18 cellular contexts compared by ENCODE assay signal in genomic region chr1:156528231-156528630, GRCh38. TPM values are rescaled to one million over a fixed set of nuclear protein-coding genes. Genes with fewer than 3 reads are reported as not detected.
DNase-seq lines count a peak whose midpoint lies in the region; ATAC-seq and TF ChIP-seq lines count a peak whose summit lies in the region.
"Had no signal": no experiment of that assay in that cellular context is flagged by ENCODE, and none has a peak within 500 bp of the region (broad histone marks: within the 10 kb centered on the region; RNA-seq: fewer than 3 reads in every experiment).

No MANE protein-coding gene starts in this region.

- H3K36me3 Mint-ChIP-seq in natural killer cell treated with Interleukin-12 subunit alpha and Interleukin-12 subunit beta and Interleukin-15 and Interleukin-18, amount 100 ng/mL, for 72 hours: no peaks in the 10 kb centered on the region
- H3K36me3 Mint-ChIP-seq in natural killer cell: no peaks in the 10 kb centered on the region
- peaks cover 4% of the 10 kb centered on the region for H3K36me3 Mint-ChIP-seq in activated naive CD8-positive, alpha-beta T cell treated with anti-CD3 and anti-CD28 coated beads for 36 hours
- peaks cover 0 to 2% of the 10 kb centered on the region in 2 donors for H3K36me3 Mint-ChIP-seq in stimulated activated naive B cell treated with anti-CD40 and anti-IgM and Interleukin-4, amounts not matched to agents 10 μg/mL and 1 μg/mL and 100 μg/mL, for 72 hours

- CTCF ChIA-PET in IMR-90 (lab: Yijun Ruan, JAX): no interaction called here

- dilution Hi-C loops in IMR-90 (cut with HindIII; ENCODE audit: low sequenced_read_pairs, unreplicated experiment): no loop called here

- no peak overlapping the region for H3K23ac ChIP-seq in IMR-90 (ENCODE audit: low read depth, low read length)

- peaks cover 15% of the 10 kb centered on the region for H3K36me3 ChIP-seq in IMR-90 (ENCODE audit: control insufficient read depth, insufficient read depth, low read length)
- H3K36me3 ChIP-seq in gastroesophageal sphincter: no peaks in the 10 kb centered on the region
- H3K36me3 ChIP-seq: Peyer's patch had no signal

- no peak overlapping the region for H2BK5ac ChIP-seq in IMR-90 (ENCODE audit: low read depth, low read length, poor library complexity, severe bottlenecking)

- H3K18ac ChIP-seq in IMR-90 (ENCODE audit: low read depth, low read length): no peak overlapping the region

- 0 out of 4 replicates have a peak, but pooled peaks cover 0 to 3% of the 10 kb centered on the region in 2 experiments for H3K79me1 ChIP-seq in IMR-90 (ENCODE audit: low read depth in 1 of 2, low read length in 2 of 2)

- no peaks in the 10 kb centered on the region for H4K20me1 ChIP-seq in IMR-90 (ENCODE audit: insufficient read depth, low read length)

- WGBS in IMR-90 (ENCODE audit: extremely low coverage in 2 of 2, insufficient read length in 1 of 2), 2 experiments: 100% methylated on average over 2 of the region's 5 CpGs; no CpG with 5 or more reads in 1 of the 2 experiments
- WGBS in gastroesophageal sphincter (ENCODE audit: low coverage in 1 of 2), 2 donors: 85 to 100% methylated on average over 2 to 5 of the region's 5 CpGs

- TF ChIP-seq POLR2A in IMR-90 (IDR thresholded peaks at IDR 0.05; ENCODE audit: low read depth, low read length) (no peak), gastroesophageal sphincter (IDR thresholded peaks at IDR 0.05) (no peak)

- peak overlapping the region; percentile 28 for H2AFZ ChIP-seq in IMR-90 (replicated peaks; ENCODE audit: low read length, poor library complexity)

- ATAC-seq in natural killer cell treated with Interleukin-12 subunit alpha and Interleukin-12 subunit beta and Interleukin-15 and Interleukin-18, amount 100 ng/mL, for 72 hours: peak in 1 of 2 donors; percentile 2
- ATAC-seq in natural killer cell: no peak
- ATAC-seq in IMR-90 (ENCODE audit: low read depth): no peak
- no peak for ATAC-seq in stimulated activated naive B cell treated with anti-CD40 and anti-IgM and Interleukin-4, amounts not matched to agents 10 μg/mL and 1 μg/mL and 100 μg/mL, for 72 hours (replicated peaks)
- no peak for ATAC-seq in gastroesophageal sphincter
- no peak for ATAC-seq in HG02981 (IDR thresholded peaks at IDR 0.05; ENCODE audit: unreplicated experiment)
- ATAC-seq: HCT116 had no signal

- no TSS peak for BruUV-seq in IMR-90 (replicated peaks; lab: Mats Ljungman, UMichigan)

- H3K27me3 Mint-ChIP-seq in natural killer cell treated with Interleukin-12 subunit alpha and Interleukin-12 subunit beta and Interleukin-15 and Interleukin-18, amount 100 ng/mL, for 72 hours: no peaks in the 10 kb centered on the region
- H3K27me3 Mint-ChIP-seq in natural killer cell (ENCODE audit: low read depth in 2 of 2): peaks cover 0 to 2% of the 10 kb centered on the region in 2 donors
- no peaks in the 10 kb centered on the region for H3K27me3 Mint-ChIP-seq in activated naive CD8-positive, alpha-beta T cell treated with anti-CD3 and anti-CD28 coated beads for 36 hours
- H3K27me3 Mint-ChIP-seq in stimulated activated naive B cell treated with anti-CD40 and anti-IgM and Interleukin-4, amounts not matched to agents 10 μg/mL and 1 μg/mL and 100 μg/mL, for 72 hours: no peaks in the 10 kb centered on the region

- H3K9me3 Mint-ChIP-seq in natural killer cell treated with Interleukin-12 subunit alpha and Interleukin-12 subunit beta and Interleukin-15 and Interleukin-18, amount 100 ng/mL, for 72 hours: no peaks in the 10 kb centered on the region
- no peaks in the 10 kb centered on the region for H3K9me3 Mint-ChIP-seq in natural killer cell
- no peaks in the 10 kb centered on the region for H3K9me3 Mint-ChIP-seq in activated naive CD8-positive, alpha-beta T cell treated with anti-CD3 and anti-CD28 coated beads for 36 hours
- H3K9me3 Mint-ChIP-seq in stimulated activated naive B cell treated with anti-CD40 and anti-IgM and Interleukin-4, amounts not matched to agents 10 μg/mL and 1 μg/mL and 100 μg/mL, for 72 hours: no peaks in the 10 kb centered on the region

- no peak overlapping the region for H3K4ac ChIP-seq in IMR-90 (ENCODE audit: low read depth, low read length)

- H2BK15ac ChIP-seq in IMR-90 (ENCODE audit: low read depth, low read length): no peak overlapping the region

- no peak overlapping the region for H3K14ac ChIP-seq in IMR-90 (replicated peaks; ENCODE audit: low read depth, low read length)

- peak overlapping the region in 1 of 2 donors; percentile 38 for H3K27ac Mint-ChIP-seq in natural killer cell treated with Interleukin-12 subunit alpha and Interleukin-12 subunit beta and Interleukin-15 and Interleukin-18, amount 100 ng/mL, for 72 hours
- peak overlapping the region in 1 of 2 donors; percentile 37 for H3K27ac Mint-ChIP-seq in natural killer cell
- no peak overlapping the region for H3K27ac Mint-ChIP-seq in activated naive CD8-positive, alpha-beta T cell treated with anti-CD3 and anti-CD28 coated beads for 36 hours
- peak overlapping the region; percentile 5 for H3K27ac Mint-ChIP-seq in stimulated activated naive B cell treated with anti-CD40 and anti-IgM and Interleukin-4, amounts not matched to agents 10 μg/mL and 1 μg/mL and 100 μg/mL, for 72 hours

- in situ Hi-C loops in IMR-90 (cut with MboI; ENCODE audit: low sequenced_read_pairs): no loop called here

- no peak overlapping the region for H3K4me2 ChIP-seq in IMR-90 (ENCODE audit: low read depth, low read length)

- no peak overlapping the region for H2BK20ac ChIP-seq in IMR-90 (ENCODE audit: low read depth, low read length)

- no peak overlapping the region for H3K56ac ChIP-seq in IMR-90 (ENCODE audit: extremely low read depth, insufficient read depth, low read length)

- no peak overlapping the region for H3K4me3 ChIP-seq in IMR-90 (ENCODE audit: insufficient read depth, low read depth, low read length)
- no peak overlapping the region for H3K4me3 ChIP-seq in gastroesophageal sphincter
- H3K4me3 ChIP-seq: Peyer's patch had no signal

- TF ChIP-seq CTCF in natural killer cell (IDR thresholded peaks at IDR 0.05): no peak
- TF ChIP-seq CTCF in IMR-90 (conservative IDR thresholded peaks at IDR 0.05; ENCODE audit: low read depth, low read length): no peak
- no peak for TF ChIP-seq CTCF in gastroesophageal sphincter (IDR thresholded peaks at IDR 0.05)

- no peak for TF ChIP-seq EP300 in gastroesophageal sphincter (IDR thresholded peaks at IDR 0.05)

- peak overlapping the region; percentile 5 for H3K4me3 Mint-ChIP-seq in natural killer cell treated with Interleukin-12 subunit alpha and Interleukin-12 subunit beta and Interleukin-15 and Interleukin-18, amount 100 ng/mL, for 72 hours
- no peak overlapping the region for H3K4me3 Mint-ChIP-seq in natural killer cell
- H3K4me3 Mint-ChIP-seq in activated naive CD8-positive, alpha-beta T cell treated with anti-CD3 and anti-CD28 coated beads for 36 hours: peak overlapping the region; percentile 30
- no peak overlapping the region for H3K4me3 Mint-ChIP-seq in stimulated activated naive B cell treated with anti-CD40 and anti-IgM and Interleukin-4, amounts not matched to agents 10 μg/mL and 1 μg/mL and 100 μg/mL, for 72 hours

- H4K91ac ChIP-seq in IMR-90 (ENCODE audit: insufficient read depth, low read depth, low read length): no peak overlapping the region

- no peaks in the 10 kb centered on the region for H3K27me3 ChIP-seq in IMR-90 (ENCODE audit: control insufficient read depth, insufficient read depth, low read length)
- H3K27me3 ChIP-seq in gastroesophageal sphincter: no peaks in the 10 kb centered on the region
- H3K27me3 ChIP-seq: BE2C, Peyer's patch had no signal

- no peak overlapping the region for H2AK9ac ChIP-seq in IMR-90 (replicated peaks; ENCODE audit: low read depth, low read length, poor library complexity)

- POLR2A ChIA-PET in IMR-90 (lab: Charles Lee; ENCODE audit: unreplicated experiment): interaction anchor here (0.6 kb wide), 1 partner anchor 28 kb away, joined by 11 read pairs; the partner anchor contains the start of gene MEF2D

- no peak for DNase-seq in natural killer cell treated with Interleukin-12 subunit alpha and Interleukin-12 subunit beta and Interleukin-15 and Interleukin-18, amount 100 ng/mL, for 72 hours (ENCODE audit: low spot score)
- DNase-seq in natural killer cell (no peak), IMR-90 (no peak), epidermal melanocyte (ENCODE audit: insufficient read length, low spot score) (no peak)
- DNase-seq in activated naive CD8-positive, alpha-beta T cell treated with anti-CD3 and anti-CD28 coated beads for 36 hours: no peak
- no peak for DNase-seq in stimulated activated naive B cell treated with anti-CD40 and anti-IgM and Interleukin-4, amounts not matched to agents 10 μg/mL and 1 μg/mL and 100 μg/mL, for 72 hours
- DNase-seq: BE2C, COR-L47, DMS53, Kasumi-1, NCI-H1417, NCI-H2029, NCI-H510A, Peyer's patch, SHP77 had no signal

- intact Hi-C loops in natural killer cell (cut with micrococcal nuclease): no loop called here
- intact Hi-C loops in IMR-90 (cut with micrococcal nuclease): no loop called here

- no peak overlapping the region for H4K5ac ChIP-seq in IMR-90 (ENCODE audit: low read depth, low read length)

- TF ChIP-seq RAD21 in IMR-90 (IDR thresholded peaks at IDR 0.05; ENCODE audit: low read length): no peak

- H2AK5ac ChIP-seq in IMR-90 (ENCODE audit: low read depth, low read length): no peak overlapping the region

- H3K27ac ChIP-seq in IMR-90 (ENCODE audit: insufficient read depth, low read length): no peak overlapping the region
- H3K27ac ChIP-seq in gastroesophageal sphincter: no peak overlapping the region
- H3K27ac ChIP-seq: Peyer's patch had no signal

- H3K4me1 ChIP-seq in IMR-90 (ENCODE audit: control insufficient read depth, insufficient read depth, low read length) (no peaks in the 10 kb centered on the region), gastroesophageal sphincter (no peaks in the 10 kb centered on the region)

- no peak overlapping the region for H4K8ac ChIP-seq in IMR-90 (ENCODE audit: low read depth in 2 of 2, low read length in 2 of 2)

- peaks cover 30 to 35% of the 10 kb centered on the region in 2 donors for H3K4me1 Mint-ChIP-seq in natural killer cell treated with Interleukin-12 subunit alpha and Interleukin-12 subunit beta and Interleukin-15 and Interleukin-18, amount 100 ng/mL, for 72 hours (ENCODE audit: low read depth in 2 of 2)
- peaks cover 33% of the 10 kb centered on the region in 2 donors for H3K4me1 Mint-ChIP-seq in natural killer cell
- H3K4me1 Mint-ChIP-seq in activated naive CD8-positive, alpha-beta T cell treated with anti-CD3 and anti-CD28 coated beads for 36 hours: peaks cover 35% of the 10 kb centered on the region
- peaks cover 24 to 35% of the 10 kb centered on the region in 2 donors for H3K4me1 Mint-ChIP-seq in stimulated activated naive B cell treated with anti-CD40 and anti-IgM and Interleukin-4, amounts not matched to agents 10 μg/mL and 1 μg/mL and 100 μg/mL, for 72 hours

- H2BK120ac ChIP-seq in IMR-90 (ENCODE audit: low read depth, low read length): no peak overlapping the region

- no peak overlapping the region for H3K9ac ChIP-seq in IMR-90 (ENCODE audit: low read depth, low read length)

- no peaks in the 10 kb centered on the region for H3K9me1 ChIP-seq in IMR-90 (ENCODE audit: insufficient read depth, low read length)

- H3K9me3 ChIP-seq in IMR-90 (ENCODE audit: control insufficient read depth, insufficient read depth, low read length) (no peaks in the 10 kb centered on the region), gastroesophageal sphincter (no peaks in the 10 kb centered on the region)
- H3K9me3 ChIP-seq: BE2C, Peyer's patch had no signal

RNA-seq across cellular contexts. Expression of gene MEF2D, which starts 27.7 kb away (rescaled TPM):
- total RNA-seq in natural killer cell treated with Interleukin-12 subunit alpha and Interleukin-12 subunit beta and Interleukin-15 and Interleukin-18, amount 100 ng/mL, for 72 hours: 10 to 100 TPM; 48.1 to 62.2 TPM
- total RNA-seq in natural killer cell (100 to 1,000 TPM; 232 to 298 (median 284) TPM), IMR-90 (2012; rRNA removed) (2.9 and 3.6 TPM in 2 replicates), gastroesophageal sphincter (10 to 100 TPM; 49.0 to 94.3 (median 67.1) TPM)
- polyA plus RNA-seq in IMR-90 (2012; rRNA removed): 20.0 and 25.0 TPM in 2 replicates
- 10.9 and 27.6 TPM in 2 replicates for polyA plus RNA-seq in IMR-90 (2012; cell fraction: cytosol; rRNA removed)
- polyA plus RNA-seq in IMR-90 (2012; cell fraction: nucleus; rRNA removed; ENCODE audit: low replicate concordance): 80.1 and 88.5 TPM in 2 replicates
- 10 to 100 TPM; 25.7 to 27.8 TPM for total RNA-seq in activated naive CD8-positive, alpha-beta T cell treated with anti-CD3 and anti-CD28 coated beads for 36 hours

RNA-seq across cellular contexts. Expression of gene IQGAP3, which starts 44.1 kb away (rescaled TPM):
- total RNA-seq in natural killer cell treated with Interleukin-12 subunit alpha and Interleukin-12 subunit beta and Interleukin-15 and Interleukin-18, amount 100 ng/mL, for 72 hours: 1 to 10 TPM; 3.4 to 6.4 TPM
- total RNA-seq in natural killer cell (under 1 TPM; 0.08 to 0.21 (median 0.14) TPM), IMR-90 (2012; rRNA removed) (13.6 TPM in 2 replicates), gastroesophageal sphincter (under 1 TPM in 3 of 4 donors, not detected in 1; 0.27 to 0.58 (median 0.42) TPM)
- 12.5 and 14.9 TPM in 2 replicates for polyA plus RNA-seq in IMR-90 (2012; rRNA removed)
- polyA plus RNA-seq in IMR-90 (2012; cell fraction: cytosol; rRNA removed): 3.7 TPM in 2 replicates
- 54.5 and 78.1 TPM in 2 replicates for polyA plus RNA-seq in IMR-90 (2012; cell fraction: nucleus; rRNA removed; ENCODE audit: low replicate concordance)
- total RNA-seq in activated naive CD8-positive, alpha-beta T cell treated with anti-CD3 and anti-CD28 coated beads for 36 hours: 10 to 100 TPM; 13.5 to 14.9 TPM

RNA-seq across cellular contexts. Expression of gene TTC24, which starts 51.3 kb away (rescaled TPM):
- 1 to 10 TPM; 1.8 to 2.2 TPM for total RNA-seq in natural killer cell treated with Interleukin-12 subunit alpha and Interleukin-12 subunit beta and Interleukin-15 and Interleukin-18, amount 100 ng/mL, for 72 hours
- total RNA-seq in natural killer cell: 1 to 10 TPM; 3.3 to 4.1 (median 4.0) TPM
- total RNA-seq in IMR-90 (2012; rRNA removed): not detected in 2 replicates
- not detected in 2 replicates for polyA plus RNA-seq in IMR-90 (2012; rRNA removed)
- not detected in 2 replicates for polyA plus RNA-seq in IMR-90 (2012; cell fraction: cytosol; rRNA removed)
- polyA plus RNA-seq in IMR-90 (2012; cell fraction: nucleus; rRNA removed; ENCODE audit: low replicate concordance): not detected in 2 replicates
- 10 to 100 TPM; 18.7 to 19.6 TPM for total RNA-seq in activated naive CD8-positive, alpha-beta T cell treated with anti-CD3 and anti-CD28 coated beads for 36 hours
- not detected for total RNA-seq in gastroesophageal sphincter
- total RNA-seq: Peyer's patch had no signal

Comparison
In these comparisons a context has a peak if more than half of its experiments do, and no peak if none do; other contexts are left out.
1. H3K4me3 Mint-ChIP-seq: peak in natural killer cell treated with Interleukin-12 subunit alpha and Interleukin-12 subunit beta and Interleukin-15 and Interleukin-18, amount 100 ng/mL, for 72 hours (single experiment) and activated naive CD8-positive, alpha-beta T cell treated with anti-CD3 and anti-CD28 coated beads for 36 hours (single experiment); none in natural killer cell (single experiment) and stimulated activated naive B cell treated with anti-CD40 and anti-IgM and Interleukin-4, amounts not matched to agents 10 μg/mL and 1 μg/mL and 100 μg/mL, for 72 hours (0 of 2).